Comparison of ENCODE assay signal across 21 cellular contexts in genomic region chr7:28418311-28418710, GRCh38. TPM values are rescaled to one million over a fixed set of nuclear protein-coding genes. Genes with fewer than 3 reads are reported as not detected.
"Had no signal": no experiment of that assay in that cellular context is flagged by ENCODE, and none has a peak within 500 bp of the region (broad histone marks: within the 10 kb centered on the region; RNA-seq: fewer than 3 reads in every experiment).

No MANE protein-coding gene starts in this region.

- H3K36me3 ChIP-seq: thoracic aorta had no signal

- ATAC-seq: activated CD4-positive, alpha-beta T cell treated with anti-CD3 and anti-CD28 coated beads for 36 hours; activated T-cell treated with anti-CD3 and anti-CD28 coated beads, Interleukin-2, amount 50 U/mL, for 4 hours; left lobe of liver; naive thymus-derived CD4-positive, alpha-beta T cell; stimulated activated memory B cell treated with anti-CD40 and anti-IgM and Interleukin-4, amounts not matched to agents 10 μg/mL and 1 μg/mL and 100 μg/mL, for 72 hours had no signal

- H3K9me3 ChIP-seq: thoracic aorta had no signal

- H3K4me3 ChIP-seq: lung, smooth muscle cell, thoracic aorta had no signal

- H3K27ac ChIP-seq: epithelial cell of prostate, thoracic aorta had no signal

- H3K4me2 ChIP-seq: smooth muscle cell had no signal

- DNase-seq: activated B cell treated with CpG ODN at 0.5 μM for 24 hours; activated CD4-positive, alpha-beta T cell treated with anti-CD3 and anti-CD28 coated beads for 36 hours; activated CD4-positive, alpha-beta T cell treated with anti-CD3 and anti-CD28 coated beads, Interleukin-2, amount 50 U/mL, for 4 hours; activated CD8-positive, alpha-beta memory T cell treated with anti-CD3 and anti-CD28 coated beads for 24 hours; activated CD8-positive, alpha-beta memory T cell treated with anti-CD3 and anti-CD28 coated beads, Interleukin-2, amount 50 U/mL, for 48 hours; activated naive CD4-positive, alpha-beta T cell; activated naive CD8-positive, alpha-beta T cell treated with anti-CD3 and anti-CD28 coated beads, Interleukin-2, amount 10 ng/mL, durations not matched to agents 7 days and 5 days; activated T-cell treated with anti-CD3 and anti-CD28 coated beads, Interleukin-2, amount 50 U/mL, for 4 hours; cortex of kidney; kidney; naive thymus-derived CD4-positive, alpha-beta T cell; occipital lobe; stimulated activated CD4-positive, alpha-beta T cell treated with anti-CD3 and anti-CD28 coated beads, Interleukin-15, amount 100 ng/mL, for 24 hours; T1000 had no signal

RNA-seq across cellular contexts. Expression of gene CREB5, which starts 6.0 kb away (rescaled TPM):
- total RNA-seq: activated naive CD8-positive, alpha-beta T cell treated with anti-CD3 and anti-CD28 coated beads, Interleukin-2, amount 10 ng/mL, durations not matched to agents 7 days and 5 days; activated T-helper 2 cell treated with anti-CD3 and anti-CD28 coated beads, Interferon-gamma antibody, Interleukin-2, Interleukin-4, amounts not matched to agents 10 μg/mL and 5 μg/mL and 100 μg/mL, durations not matched to agents 14 hours and 24 hours and 36 hours had no signal
- polyA plus RNA-seq: naive thymus-derived CD4-positive, alpha-beta T cell had no signal
